In the genomic region with DNA sequence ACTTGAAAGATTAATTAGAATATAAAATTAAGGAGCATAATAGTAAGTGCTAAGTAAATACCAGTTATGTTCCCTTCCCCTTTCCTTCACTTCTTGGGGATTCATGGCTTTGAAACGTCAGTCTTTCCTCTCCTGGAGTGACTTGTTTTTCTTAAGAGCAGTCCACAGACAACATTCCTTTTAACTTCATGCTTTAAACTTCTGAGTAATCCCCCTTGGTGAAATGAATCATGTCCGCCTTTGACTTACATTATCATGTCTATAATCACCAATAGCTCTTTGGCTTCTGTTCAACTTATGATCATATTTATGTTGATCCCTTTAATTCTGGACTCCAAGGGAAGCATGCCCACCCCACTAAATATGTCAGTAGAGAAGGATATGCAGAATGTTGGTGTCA, we compare ENCODE assay signal across 24 cellular contexts.
A peak's percentile ranks its signal among the peaks of the same experiment; 100 is the strongest.
DNase-seq lines count a peak whose midpoint lies in the region; ATAC-seq and TF ChIP-seq lines count a peak whose summit lies in the region.
"Had no signal": no experiment of that assay in that cellular context is flagged by ENCODE, and none has a peak within 500 bp of the region (broad histone marks: within the 10 kb centered on the region; RNA-seq: fewer than 3 reads in every experiment).

No MANE protein-coding gene starts in this region.

- no peak overlapping the region for H2AFZ ChIP-seq in smooth muscle cell (ENCODE audit: low read depth)

- H3K4me1 ChIP-seq in adipocyte (ENCODE audit: control insufficient read depth, insufficient read depth, low read length) (peaks cover 2% of the 10 kb centered on the region), smooth muscle cell (ENCODE audit: low read depth) (no peaks in the 10 kb centered on the region)
- H3K4me1 ChIP-seq: BE2C, heart right ventricle, suprapubic skin had no signal

- no peak overlapping the region for H3K4me3 ChIP-seq in adipocyte (ENCODE audit: low read length)
- no peak overlapping the region for H3K4me3 ChIP-seq in smooth muscle cell
- H3K4me3 ChIP-seq: heart right ventricle, suprapubic skin had no signal

- intact Hi-C loops in Calu3 (cut with micrococcal nuclease; ENCODE audit: unreplicated experiment) = no loop called here

- no peaks in the 10 kb centered on the region for H3K9me3 ChIP-seq in adipocyte (ENCODE audit: control insufficient read depth, low read length)
- H3K9me3 ChIP-seq in smooth muscle cell (replicated peaks; ENCODE audit: low read depth) = no peaks in the 10 kb centered on the region
- H3K9me3 ChIP-seq: BE2C, heart right ventricle, suprapubic skin had no signal

- H4K20me1 ChIP-seq in smooth muscle cell (ENCODE audit: low read depth) = no peaks in the 10 kb centered on the region

- no peak overlapping the region for H3K27ac Mint-ChIP-seq in Calu3 (ENCODE audit: unreplicated experiment)
- H3K27ac Mint-ChIP-seq in activated naive CD4-positive, alpha-beta T cell treated with anti-CD3 and anti-CD28 coated beads, Interleukin-2, amount 50 U/mL, for 72 hours = no peak overlapping the region
- H3K27ac Mint-ChIP-seq: activated naive CD4-positive, alpha-beta T cell treated with anti-CD3 and anti-CD28 coated beads for 36 hours; naive thymus-derived CD8-positive, alpha-beta T cell had no signal

- BruUV-seq in Calu3 (replicated peaks; lab: Mats Ljungman, UMichigan) = no TSS peak

- no peak for ATAC-seq in activated naive CD4-positive, alpha-beta T cell treated with anti-CD3 and anti-CD28 coated beads, Interleukin-2, amount 50 U/mL, for 72 hours
- ATAC-seq: heart right ventricle; naive thymus-derived CD8-positive, alpha-beta T cell had no signal

- H3K4me3 Mint-ChIP-seq in Calu3 (ENCODE audit: low read depth, unreplicated experiment) = no peak overlapping the region
- H3K4me3 Mint-ChIP-seq: activated naive CD4-positive, alpha-beta T cell treated with anti-CD3 and anti-CD28 coated beads for 36 hours; naive thymus-derived CD8-positive, alpha-beta T cell had no signal

- peaks cover 2% of the 10 kb centered on the region for H3K9me3 Mint-ChIP-seq in Calu3 (ENCODE audit: low read depth, unreplicated experiment)
- H3K9me3 Mint-ChIP-seq in activated naive CD4-positive, alpha-beta T cell treated with anti-CD3 and anti-CD28 coated beads, Interleukin-2, amount 50 U/mL, for 72 hours = peaks cover 6 to 13% of the 10 kb centered on the region in 2 donors
- H3K9me3 Mint-ChIP-seq: activated naive CD4-positive, alpha-beta T cell treated with anti-CD3 and anti-CD28 coated beads for 36 hours had no signal

- no peaks in the 10 kb centered on the region for H3K79me2 ChIP-seq in smooth muscle cell (ENCODE audit: low read depth)

- H3K36me3 Mint-ChIP-seq in Calu3 (ENCODE audit: insufficient read depth, unreplicated experiment) = no peaks in the 10 kb centered on the region
- peaks cover 0 to 5% of the 10 kb centered on the region in 2 donors for H3K36me3 Mint-ChIP-seq in activated naive CD4-positive, alpha-beta T cell treated with anti-CD3 and anti-CD28 coated beads, Interleukin-2, amount 50 U/mL, for 72 hours

- H3K4me1 Mint-ChIP-seq in Calu3 (ENCODE audit: low read depth, unreplicated experiment) = no peaks in the 10 kb centered on the region
- H3K4me1 Mint-ChIP-seq: naive thymus-derived CD8-positive, alpha-beta T cell had no signal

- H3K27me3 ChIP-seq in adipocyte (replicated peaks; ENCODE audit: control insufficient read depth, insufficient read depth, low read length) = no peaks in the 10 kb centered on the region
- H3K27me3 ChIP-seq in smooth muscle cell (ENCODE audit: low read depth) = no peaks in the 10 kb centered on the region
- H3K27me3 ChIP-seq: BE2C, heart right ventricle, suprapubic skin had no signal

- peak overlapping the region; percentile 20 for H3K4me2 ChIP-seq in smooth muscle cell

- DNase-seq in HPDE6-E6E7 (ENCODE audit: extremely low spot score) (peak; percentile 26), adipocyte (ENCODE audit: low read depth) (peak; percentile 49), fibroblast of peridontal ligament (ENCODE audit: extremely low read depth) (peak; percentile 54), smooth muscle cell (lab: John Stamatoyannopoulos, UW; ENCODE audit: unreplicated experiment) (no peak), RPMI8226 (no peak), AG08395 (ENCODE audit: low spot score) (no peak), Calu3 (no peak)
- no peak for DNase-seq in activated naive CD4-positive, alpha-beta T cell treated with anti-CD3 and anti-CD28 coated beads, Interleukin-2, amount 50 U/mL, for 72 hours (ENCODE audit: low spot score in 2 of 2)
- DNase-seq: activated CD4-positive, alpha-beta T cell treated with anti-CD3 and anti-CD28 coated beads, Interleukin-2, amount 50 U/mL, for 1 hour; activated naive CD4-positive, alpha-beta T cell treated with anti-CD3 and anti-CD28 coated beads for 36 hours; BE2C; caudate nucleus; effector CD4-positive, alpha-beta T cell; heart right ventricle; mesendoderm; naive thymus-derived CD8-positive, alpha-beta T cell; NCI-H1694 treated with DMSO at 0.1 percent for 48 hours; NCI-H446; NK-92 treated with Interleukin-12 subunit alpha and Interleukin-12 subunit beta, amount 100 ng/mL, for 24 hours; posterior cingulate gyrus; small intestine; stimulated activated CD8-positive, alpha-beta memory T cell treated with anti-CD3 and anti-CD28 coated beads, Interleukin-4, amount 100 ng/mL, for 48 hours; T-helper 1 cell had no signal

- H3K27me3 Mint-ChIP-seq in Calu3 (ENCODE audit: unreplicated experiment) = no peaks in the 10 kb centered on the region
- H3K27me3 Mint-ChIP-seq: naive thymus-derived CD8-positive, alpha-beta T cell had no signal

- WGBS in smooth muscle cell (ENCODE audit: low lambda C conversion rate) = 10% methylated on average over 2 of the region's 2 CpGs

- H3K9ac ChIP-seq in adipocyte (ENCODE audit: low read length) (no peak overlapping the region), smooth muscle cell (ENCODE audit: low read depth) (no peak overlapping the region)

- TF ChIP-seq CTCF in smooth muscle cell (IDR thresholded peaks at IDR 0.05; ENCODE audit: borderline replicate concordance, insufficient read depth, poor library complexity, severe bottlenecking) (no peak), Calu3 (IDR thresholded peaks at IDR 0.05; ENCODE audit: unreplicated experiment) (no peak)

- peak overlapping the region; percentile 80 for H3K27ac ChIP-seq in smooth muscle cell (ENCODE audit: low read depth)
- H3K27ac ChIP-seq: heart right ventricle, suprapubic skin had no signal

- H3F3A ChIP-seq in smooth muscle cell (ENCODE audit: low read depth) = peaks cover 7% of the 10 kb centered on the region

- CTCF ChIA-PET in Calu3 (lab: Charles Lee) = no interaction called here

- no peaks in the 10 kb centered on the region for H3K36me3 ChIP-seq in adipocyte (ENCODE audit: control insufficient read depth, insufficient read depth, low read length, severe bottlenecking)
- no peaks in the 10 kb centered on the region for H3K36me3 ChIP-seq in smooth muscle cell (ENCODE audit: low read depth)
- H3K36me3 ChIP-seq: BE2C, heart right ventricle, suprapubic skin had no signal

Comparison
In these comparisons a context has a peak if more than half of its experiments do, and no peak if none do; other contexts are left out.
1. DNase-seq: peak in HPDE6-E6E7 (single experiment), adipocyte (single experiment) and fibroblast of peridontal ligament (single experiment); none in smooth muscle cell (single experiment), RPMI8226 (single experiment), AG08395 (single experiment), Calu3 (single experiment) and activated naive CD4-positive, alpha-beta T cell treated with anti-CD3 and anti-CD28 coated beads, Interleukin-2, amount 50 U/mL, for 72 hours (0 of 2).